ENCODE assay signal across 35 cellular contexts in the genomic region with DNA sequence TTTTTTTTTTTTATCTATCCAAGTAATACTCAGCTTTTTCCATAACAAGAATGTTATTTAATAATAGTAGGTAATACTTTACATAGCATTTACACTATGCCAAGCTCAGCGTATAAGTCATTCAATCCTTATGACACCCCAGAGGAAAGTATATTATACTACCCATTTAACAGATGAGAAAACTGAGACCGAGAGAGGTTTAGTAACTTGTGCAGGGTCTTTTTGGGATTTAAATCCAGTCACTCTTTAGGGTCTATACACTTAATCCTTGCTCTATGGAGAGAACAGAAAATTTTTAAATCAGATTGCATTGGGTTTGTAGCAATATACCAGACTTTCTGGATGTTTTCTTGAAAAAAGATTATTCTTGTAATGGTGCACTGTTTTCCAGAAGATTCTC.
A peak's percentile ranks its signal among the peaks of the same experiment; 100 is the strongest.
DNase-seq lines count a peak whose midpoint lies in the region; ATAC-seq, FAIRE-seq and TF ChIP-seq lines count a peak whose summit lies in the region.
"Had no signal": no experiment of that assay in that cellular context is flagged by ENCODE, and none has a peak within 500 bp of the region (broad histone marks: within the 10 kb centered on the region; RNA-seq: fewer than 3 reads in every experiment).

No MANE protein-coding gene starts in this region.

- H3K9me3 Mint-ChIP-seq in MCF 10A (ENCODE audit: unreplicated experiment) = no peaks in the 10 kb centered on the region
- H3K9me3 Mint-ChIP-seq: CD4-positive, alpha-beta T cell; CD8-positive, alpha-beta memory T cell; CD8-positive, alpha-beta T cell had no signal

- H3K4me3 ChIP-seq in breast epithelium (no peak overlapping the region), HepG2 (replicated peaks in 1 of 3; ENCODE audit: insufficient read depth in 1 of 3, low read depth in 2 of 3, low read length in 3 of 3) (no peak overlapping the region), right lobe of liver (no peak overlapping the region), K562 (no peak overlapping the region)
- H3K4me3 ChIP-seq: A549; BLaER1; BLaER1 treated with 17β-estradiol and CSF1 and Interleukin-3, amounts not matched to agents 10 nM and 100 nM had no signal

- DNase-seq in MCF 10A (ENCODE audit: unreplicated experiment) (no peak), breast epithelium (ENCODE audit: low spot score in 2 of 2) (no peak), HepG2 (ENCODE audit: low spot score) (no peak), right lobe of liver (no peak), K562 (ENCODE audit: extremely low read depth in 1 of 4, low spot score in 3 of 4) (no peak), RPMI8226 (no peak)
- DNase-seq: 8988T; ACHN; AML-193; BE2C; C1 segment of cervical spinal cord; Caco-2; Calu3; CD4-positive, alpha-beta memory T cell; CD4-positive, alpha-beta T cell; CD4-positive, CD25-positive, alpha-beta regulatory T cell; CD8-positive, alpha-beta memory T cell; CD8-positive, alpha-beta T cell; COR-L47; DMS 273 treated with DMSO at 0.1 percent for 48 hours; DMS153; DMS53; DMS79; DMS79 treated with DMSO at 0.1 percent for 48 hours; DND-41; EL had no signal

- no peak for TF ChIP-seq EP300 in HepG2 (IDR thresholded peaks at IDR 0.05; ENCODE audit: low read depth in 2 of 2, low read length in 2 of 2)
- TF ChIP-seq EP300 in HepG2 (CRISPR knock-in tag; IDR thresholded peaks at IDR 0.05; ENCODE audit: borderline replicate concordance) = no peak
- TF ChIP-seq EP300 in K562 (IDR thresholded peaks at IDR 0.05; ENCODE audit: low read length) = no peak

- H3K9me3 ChIP-seq in breast epithelium = no peaks in the 10 kb centered on the region
- H3K9me3 ChIP-seq in HepG2 (ENCODE audit: low read length) = no peaks in the 10 kb centered on the region
- no peaks in the 10 kb centered on the region for H3K9me3 ChIP-seq in right lobe of liver
- H3K9me3 ChIP-seq in K562 (replicated peaks; ENCODE audit: control insufficient read depth, insufficient read depth, low read depth, low read length) = no peaks in the 10 kb centered on the region
- H3K9me3 ChIP-seq: A549, BE2C, BLaER1, Caco-2 had no signal

- 93% methylated on average over 2 of the region's 2 CpGs for WGBS in HepG2 (ENCODE audit: low lambda C conversion rate)
- 95% methylated on average over 2 of the region's 2 CpGs for WGBS in right lobe of liver (ENCODE audit: insufficient coverage, low coverage, low lambda C conversion rate, missing lambda C conversion rate)
- 0% methylated on average over 2 of the region's 2 CpGs for WGBS in K562 (ENCODE audit: insufficient coverage, low coverage, missing lambda C conversion rate)

- H3K9ac ChIP-seq in HepG2 (ENCODE audit: insufficient read depth, low read depth, low read length) (no peak overlapping the region), K562 (ENCODE audit: insufficient read depth in 1 of 2, low read depth in 2 of 2, low read length in 2 of 2) (no peak overlapping the region)
- H3K9ac ChIP-seq: BLaER1; BLaER1 treated with 17β-estradiol and CSF1 and Interleukin-3, amounts not matched to agents 10 nM and 100 nM had no signal

- CTCF ChIA-PET in MCF 10A (lab: Yijun Ruan, JAX) (interaction anchor here (0.6 to 9.3 kb wide), 4 partner anchors 13 to 909 kb away, joined by 3 to 71 read pairs (median 6); no protein-coding TSS in a partner anchor), HepG2 (lab: Yijun Ruan, JAX; ENCODE audit: low intra/inter-chr PET ratio, low total read pairs) (no interaction called here), K562 (lab: Yijun Ruan, JAX; ENCODE audit: low intra/inter-chr PET ratio) (no interaction called here)

- H3K27ac ChIP-seq in breast epithelium (no peak overlapping the region), HepG2 (ENCODE audit: extremely low read length, insufficient read depth, low read length) (no peak overlapping the region), right lobe of liver (no peak overlapping the region), K562 (ENCODE audit: extremely low read depth, low read depth, low read length) (no peak overlapping the region)
- H3K27ac ChIP-seq: 22Rv1; A549; BLaER1; BLaER1 treated with 17β-estradiol and CSF1 and Interleukin-3, amounts not matched to agents 10 nM and 100 nM; C4-2B had no signal

- TF ChIP-seq POLR2A in breast epithelium (IDR thresholded peaks at IDR 0.05) (no peak), HepG2 (IDR thresholded peaks at IDR 0.05; ENCODE audit: insufficient read depth in 1 of 2, low read depth in 2 of 2, low read length in 2 of 2) (no peak), right lobe of liver (IDR thresholded peaks at IDR 0.05) (no peak), K562 (conservative IDR thresholded peaks at IDR 0.05) (no peak)

- in situ Hi-C loops in HepG2 (cut with HindIII; ENCODE audit: extremely low pct_ligation_motif_present, low pct_unique_long_range_greater_than_20kb) (no loop called here), K562 (cut with MboI) (no loop called here)

- H3K79me2 ChIP-seq in HepG2 (ENCODE audit: insufficient read depth, low read length) (no peaks in the 10 kb centered on the region), K562 (ENCODE audit: control insufficient read depth, insufficient read depth, low read length) (no peaks in the 10 kb centered on the region)

- H2AFZ ChIP-seq in HepG2 (ENCODE audit: low read length) = no peak overlapping the region
- no peak overlapping the region for H2AFZ ChIP-seq in K562 (ENCODE audit: low read depth, low read length)

- peak overlapping the region; percentile 42 for H3K27ac Mint-ChIP-seq in MCF 10A (ENCODE audit: low read depth, unreplicated experiment)
- H3K27ac Mint-ChIP-seq: B cell; CD14-positive monocyte; CD4-positive, alpha-beta memory T cell; CD4-positive, alpha-beta T cell; CD4-positive, CD25-positive, alpha-beta regulatory T cell; CD8-positive, alpha-beta T cell had no signal

- intact Hi-C loops in MCF 10A (cut with micrococcal nuclease) = no loop called here
- intact Hi-C loops in breast epithelium (cut with DNase I; ENCODE audit: low total_unique reads) = no loop called here
- intact Hi-C loops in HepG2 (cut with micrococcal nuclease; ENCODE audit: unreplicated experiment) = no loop called here
- intact Hi-C loops in right lobe of liver (cut with DNase I) = no loop called here
- intact Hi-C loops in K562 (cut with micrococcal nuclease) = no loop called here

- H4K20me1 ChIP-seq in HepG2 (ENCODE audit: insufficient read depth, low read length) (no peaks in the 10 kb centered on the region), K562 (replicated peaks; ENCODE audit: control insufficient read depth, insufficient read depth, low read length) (no peaks in the 10 kb centered on the region)
- H4K20me1 ChIP-seq: BLaER1; BLaER1 treated with 17β-estradiol and CSF1 and Interleukin-3, amounts not matched to agents 10 nM and 100 nM had no signal

- FAIRE-seq in HepG2 (lab: Jason Lieb, UNC) (no peak), K562 (lab: Jason Lieb, UNC) (no peak)
- FAIRE-seq: A204.1, A549, D721Med had no signal

- no peaks in the 10 kb centered on the region for H3K4me1 Mint-ChIP-seq in MCF 10A (ENCODE audit: insufficient read depth, unreplicated experiment)
- H3K4me1 Mint-ChIP-seq: B cell; CD14-positive monocyte; CD4-positive, alpha-beta memory T cell; CD4-positive, CD25-positive, alpha-beta regulatory T cell; CD8-positive, alpha-beta memory T cell had no signal

- H3K36me3 ChIP-seq in breast epithelium = peaks cover 9% of the 10 kb centered on the region
- peaks cover 28 to 61% of the 10 kb centered on the region in 2 experiments; a peak in 4 of 5 replicates for H3K36me3 ChIP-seq in HepG2 (replicated peaks in 1 of 2; ENCODE audit: control insufficient read depth in 1 of 2, insufficient read depth in 2 of 2, low read length in 2 of 2)
- H3K36me3 ChIP-seq in right lobe of liver = peaks cover 4 to 79% (median 33%) of the 10 kb centered on the region in 4 donors
- H3K36me3 ChIP-seq in K562 (ENCODE audit: control insufficient read depth, insufficient read depth, low read length) = no peaks in the 10 kb centered on the region
- H3K36me3 ChIP-seq: BE2C had no signal

- POLR2A ChIA-PET in MCF 10A (lab: Yijun Ruan, JAX) = no interaction called here
- POLR2A ChIA-PET in HepG2 (lab: Yijun Ruan, JAX) = no interaction called here
- POLR2A ChIA-PET in K562 (lab: Yijun Ruan, JAX) = interaction anchor here (0.7 to 0.8 kb wide), 2 partner anchors 14 to 32 kb away, joined by 3 to 4 read pairs; no protein-coding TSS in a partner anchor

- H3K36me3 Mint-ChIP-seq in MCF 10A (ENCODE audit: insufficient read depth, unreplicated experiment) = peaks cover 95% of the 10 kb centered on the region
- H3K36me3 Mint-ChIP-seq: CD14-positive monocyte; CD4-positive, alpha-beta memory T cell; CD4-positive, CD25-positive, alpha-beta regulatory T cell; CD8-positive, alpha-beta memory T cell; CD8-positive, alpha-beta T cell had no signal

- H3K4me1 ChIP-seq in breast epithelium (no peaks in the 10 kb centered on the region), HepG2 (ENCODE audit: insufficient read depth, low read length) (peaks cover 3% of the 10 kb centered on the region), right lobe of liver (no peaks in the 10 kb centered on the region), K562 (replicated peaks in 1 of 2; ENCODE audit: control insufficient read depth in 2 of 2, insufficient read depth in 2 of 2, low read length in 2 of 2) (no peaks in the 10 kb centered on the region)
- H3K4me1 ChIP-seq: A549; BE2C; BLaER1; BLaER1 treated with 17β-estradiol and CSF1 and Interleukin-3, amounts not matched to agents 10 nM and 100 nM; Caco-2 had no signal

- no peaks in the 10 kb centered on the region for H3K9me1 ChIP-seq in K562 (ENCODE audit: control insufficient read depth, insufficient read depth, low read length)

- ATAC-seq in HepG2 (no peak), right lobe of liver (no peak), K562 (no peak)
- ATAC-seq: A549; CD8-positive, alpha-beta T cell had no signal

- H3K4me2 ChIP-seq in HepG2 (ENCODE audit: low read depth, low read length) = no peak overlapping the region
- H3K4me2 ChIP-seq in K562 (ENCODE audit: insufficient read depth, low read length) = no peak overlapping the region
- H3K4me2 ChIP-seq: A549; BLaER1; BLaER1 treated with 17β-estradiol and CSF1 and Interleukin-3, amounts not matched to agents 10 nM and 100 nM had no signal

- BruUV-seq in MCF 10A (replicated peaks; lab: Mats Ljungman, UMichigan) = no TSS peak
- no TSS peak for BruUV-seq in HepG2 (replicated peaks; lab: Mats Ljungman, UMichigan)
- no TSS peak for BruUV-seq in K562 (replicated peaks; lab: Mats Ljungman, UMichigan)

- no peak for TF ChIP-seq RAD21 in HepG2 (CRISPR knock-in tag; IDR thresholded peaks at IDR 0.05)
- TF ChIP-seq RAD21 in K562 (CRISPR knock-in tag; conservative IDR thresholded peaks at IDR 0.05 in 1 of 2, IDR thresholded peaks at IDR 0.05 in 1 of 2) = no peak

- TF ChIP-seq CTCF in MCF 10A (IDR thresholded peaks at IDR 0.05; ENCODE audit: unreplicated experiment) = no peak
- TF ChIP-seq CTCF in breast epithelium (IDR thresholded peaks at IDR 0.05) = no peak
- no peak for TF ChIP-seq CTCF in HepG2 (CRISPR knock-in tag; IDR thresholded peaks at IDR 0.05)
- no peak for TF ChIP-seq CTCF in right lobe of liver (IDR thresholded peaks at IDR 0.05)
- no peak for TF ChIP-seq CTCF in K562 (IDR thresholded peaks at IDR 0.05 in 2 of 3, conservative IDR thresholded peaks at IDR 0.05 in 1 of 3; ENCODE audit: insufficient read depth in 2 of 3, low read depth in 1 of 3, low read length in 3 of 3)

- H3K4me3 Mint-ChIP-seq in MCF 10A (ENCODE audit: unreplicated experiment) = no peak overlapping the region
- H3K4me3 Mint-ChIP-seq: B cell; CD14-positive monocyte; CD4-positive, alpha-beta memory T cell; CD4-positive, alpha-beta T cell; CD8-positive, alpha-beta memory T cell; CD8-positive, alpha-beta T cell had no signal

- H3K27me3 Mint-ChIP-seq in MCF 10A (ENCODE audit: insufficient read depth, unreplicated experiment) = no peaks in the 10 kb centered on the region
- H3K27me3 Mint-ChIP-seq: B cell; CD4-positive, CD25-positive, alpha-beta regulatory T cell had no signal

- H3K27me3 ChIP-seq in breast epithelium = no peaks in the 10 kb centered on the region
- H3K27me3 ChIP-seq in HepG2 (ENCODE audit: control insufficient read depth in 1 of 2, insufficient read depth in 2 of 2, low read length in 2 of 2) = no peaks in the 10 kb centered on the region
- no peaks in the 10 kb centered on the region for H3K27me3 ChIP-seq in right lobe of liver
- peaks cover 10 to 23% of the 10 kb centered on the region in 2 experiments for H3K27me3 ChIP-seq in K562 (ENCODE audit: control insufficient read depth in 2 of 2, insufficient read depth in 2 of 2, low read length in 2 of 2)
- H3K27me3 ChIP-seq: BE2C; BLaER1; BLaER1 treated with 17β-estradiol and CSF1 and Interleukin-3, amounts not matched to agents 10 nM and 100 nM had no signal
